Comparison of ENCODE assay signal across 9 cellular contexts in the genomic region with DNA sequence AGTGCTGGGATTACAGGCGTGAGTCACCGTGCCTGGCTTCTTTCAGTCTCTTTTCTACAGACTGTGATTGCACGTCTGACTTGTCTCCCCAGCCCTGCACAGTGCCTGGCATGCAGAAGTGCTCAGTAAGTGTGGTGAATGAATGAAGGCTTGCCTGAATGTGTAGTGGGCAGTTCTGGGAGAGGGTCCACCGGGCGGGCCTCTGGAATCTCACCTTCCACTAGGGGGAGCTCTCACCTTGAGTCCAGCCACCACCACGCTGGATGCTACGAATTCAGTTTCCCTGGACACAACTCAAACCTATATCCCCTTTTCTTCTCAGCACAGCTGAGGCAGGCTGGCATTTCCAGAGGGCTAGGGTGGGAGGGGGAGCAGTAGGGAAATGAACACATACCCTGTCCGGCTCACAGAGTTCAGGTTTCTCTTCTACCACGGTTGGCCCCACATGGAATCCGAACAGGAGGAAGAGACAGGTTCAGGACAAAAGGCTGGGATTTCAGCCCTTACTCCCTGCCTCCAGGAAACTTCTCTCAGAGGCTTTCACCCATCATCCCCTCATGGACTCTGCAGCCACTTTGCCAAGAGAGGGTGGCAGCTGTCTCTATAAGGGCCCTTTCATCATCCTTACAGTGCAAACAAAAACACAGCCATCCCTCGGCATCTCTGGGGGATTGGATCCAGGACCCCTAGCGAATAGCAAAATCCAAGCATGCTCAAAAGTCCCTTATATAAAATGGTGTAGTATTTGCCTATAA.
DNase-seq lines count a peak whose midpoint lies in the region; ATAC-seq and TF ChIP-seq lines count a peak whose summit lies in the region.
"Had no signal": no experiment of that assay in that cellular context is flagged by ENCODE, and none has a peak within 500 bp of the region (broad histone marks: within the 10 kb centered on the region; RNA-seq: fewer than 3 reads in every experiment).

No MANE protein-coding gene starts in this region.

- POLR2A ChIA-PET in HEK293 (lab: Yijun Ruan, JAX) = interaction anchor here (0.7 kb wide), 1 partner anchor 1699 kb away, joined by 6 read pairs; no protein-coding TSS in a partner anchor
- POLR2A ChIA-PET in RWPE1 (lab: Yijun Ruan, JAX; ENCODE audit: low non-redundant PET) = no interaction called here

- no peak overlapping the region for H3K4me2 ChIP-seq in DND-41 (ENCODE audit: insufficient read depth, low read length)

- peaks cover 14% of the 10 kb centered on the region for H3K27me3 ChIP-seq in DND-41 (ENCODE audit: insufficient read depth, low read length, poor library complexity)

- H3K27ac ChIP-seq in DND-41 (ENCODE audit: low read length) (no peak overlapping the region), HEK293 (ENCODE audit: extremely low read depth, low read depth, low read length) (no peak overlapping the region), RWPE1 (no peak overlapping the region), substantia nigra (ENCODE audit: low read depth, low read length, poor library complexity, severe bottlenecking) (no peak overlapping the region)

- H3K27me3 Mint-ChIP-seq in activated T-helper 2 cell treated with anti-CD3 and anti-CD28 coated beads, Interferon-gamma antibody, Interleukin-2, Interleukin-4, amounts not matched to agents 10 μg/mL and 5 μg/mL and 100 μg/mL, durations not matched to agents 14 hours and 24 hours and 36 hours (ENCODE audit: low read depth) = no peaks in the 10 kb centered on the region

- ATAC-seq in DND-41 (ENCODE audit: insufficient read depth, low read depth) = peak; percentile 65; the same call in 2 of the 3 replicates
- no peak for ATAC-seq in GM21723 (IDR thresholded peaks at IDR 0.05; ENCODE audit: unreplicated experiment)
- ATAC-seq in HG02610 (IDR thresholded peaks at IDR 0.05; ENCODE audit: unreplicated experiment) = no peak

- no peaks in the 10 kb centered on the region for H3K9me3 ChIP-seq in DND-41 (ENCODE audit: insufficient read depth, low read length, severe bottlenecking)
- no peaks in the 10 kb centered on the region for H3K9me3 ChIP-seq in HEK293 (ENCODE audit: control insufficient read depth, insufficient read depth, low read depth, low read length)

- H3K36me3 ChIP-seq in DND-41 (ENCODE audit: insufficient read depth, low read length) (no peaks in the 10 kb centered on the region), HEK293 (ENCODE audit: control insufficient read depth in 2 of 2, insufficient read depth in 1 of 2, low read length in 2 of 2) (no peaks in the 10 kb centered on the region)

- no peak overlapping the region for H3K27ac Mint-ChIP-seq in activated T-helper 2 cell treated with anti-CD3 and anti-CD28 coated beads, Interferon-gamma antibody, Interleukin-2, Interleukin-4, amounts not matched to agents 10 μg/mL and 5 μg/mL and 100 μg/mL, durations not matched to agents 14 hours and 24 hours and 36 hours
- H3K27ac Mint-ChIP-seq: T-helper 1 cell treated with Interleukin-12 subunit alpha and Interleukin-12 subunit beta and Interleukin-4 antibody, amounts not matched to agents 30 μg/mL and 1 μg/mL, for 36 hours had no signal

- intact Hi-C loops in activated T-helper 2 cell treated with anti-CD3 and anti-CD28 coated beads, Interferon-gamma antibody, Interleukin-2, Interleukin-4, amounts not matched to agents 10 μg/mL and 5 μg/mL and 100 μg/mL, durations not matched to agents 14 hours and 24 hours and 36 hours (cut with micrococcal nuclease) = no loop called here

- H4K20me1 ChIP-seq in DND-41 (ENCODE audit: insufficient read depth, low read length) = peaks cover 9% of the 10 kb centered on the region

- no peaks in the 10 kb centered on the region for H3K4me1 Mint-ChIP-seq in activated T-helper 2 cell treated with anti-CD3 and anti-CD28 coated beads, Interferon-gamma antibody, Interleukin-2, Interleukin-4, amounts not matched to agents 10 μg/mL and 5 μg/mL and 100 μg/mL, durations not matched to agents 14 hours and 24 hours and 36 hours (ENCODE audit: low read depth)

- TF ChIP-seq CTCF in DND-41 (IDR thresholded peaks at IDR 0.05; ENCODE audit: borderline replicate concordance, extremely low read depth, low read length, poor library complexity, severe bottlenecking) (peak; percentile 79), HEK293 (tag by site-specific recombination; IDR thresholded peaks at IDR 0.05) (peak; percentile 43), RWPE1 (conservative IDR thresholded peaks at IDR 0.05; ENCODE audit: low read depth) (peak; percentile 65)

- no peak overlapping the region for H3K4me3 Mint-ChIP-seq in activated T-helper 2 cell treated with anti-CD3 and anti-CD28 coated beads, Interferon-gamma antibody, Interleukin-2, Interleukin-4, amounts not matched to agents 10 μg/mL and 5 μg/mL and 100 μg/mL, durations not matched to agents 14 hours and 24 hours and 36 hours (ENCODE audit: low read depth)
- H3K4me3 Mint-ChIP-seq: T-helper 1 cell treated with Interleukin-12 subunit alpha and Interleukin-12 subunit beta and Interleukin-4 antibody, amounts not matched to agents 30 μg/mL and 1 μg/mL, for 36 hours had no signal

- no peak overlapping the region for H3K4me3 ChIP-seq in DND-41 (ENCODE audit: low read depth in 1 of 2, low read length in 2 of 2)
- H3K4me3 ChIP-seq in HEK293 (ENCODE audit: low read depth, low read length) = no peak overlapping the region

- H3K4me1 ChIP-seq in DND-41 (ENCODE audit: insufficient read depth, low read length) (no peaks in the 10 kb centered on the region), HEK293 (ENCODE audit: control insufficient read depth, insufficient read depth, low read length) (no peaks in the 10 kb centered on the region)

- CTCF ChIA-PET in HEK293 (lab: Yijun Ruan, JAX) (interaction anchor here (0.6 to 1.9 kb wide), 14 partner anchors 9 to 861 kb away, joined by 3 to 18 read pairs (median 4); no protein-coding TSS in a partner anchor), RWPE1 (lab: Yijun Ruan, JAX) (interaction anchor here (0.6 to 1.7 kb wide), 15 partner anchors 12 to 1953 kb away, joined by 3 to 9 read pairs (median 4); no protein-coding TSS in a partner anchor)

- H3K9ac ChIP-seq in DND-41 (ENCODE audit: low read depth, low read length) = no peak overlapping the region

- no peaks in the 10 kb centered on the region for H3K79me2 ChIP-seq in DND-41 (ENCODE audit: insufficient read depth, low read length)

- no peaks in the 10 kb centered on the region for H3K36me3 Mint-ChIP-seq in activated T-helper 2 cell treated with anti-CD3 and anti-CD28 coated beads, Interferon-gamma antibody, Interleukin-2, Interleukin-4, amounts not matched to agents 10 μg/mL and 5 μg/mL and 100 μg/mL, durations not matched to agents 14 hours and 24 hours and 36 hours (ENCODE audit: low read depth)

- no peaks in the 10 kb centered on the region for H3K9me3 Mint-ChIP-seq in activated T-helper 2 cell treated with anti-CD3 and anti-CD28 coated beads, Interferon-gamma antibody, Interleukin-2, Interleukin-4, amounts not matched to agents 10 μg/mL and 5 μg/mL and 100 μg/mL, durations not matched to agents 14 hours and 24 hours and 36 hours
- H3K9me3 Mint-ChIP-seq: T-helper 1 cell treated with Interleukin-12 subunit alpha and Interleukin-12 subunit beta and Interleukin-4 antibody, amounts not matched to agents 30 μg/mL and 1 μg/mL, for 36 hours had no signal

- H2AFZ ChIP-seq in DND-41 (ENCODE audit: low read depth, low read length) = no peak overlapping the region

- DNase-seq in DND-41 (peak; percentile 11), RWPE1 (ENCODE audit: low spot score) (peak; percentile 52), germinal center (ENCODE audit: low spot score) (peak; percentile 33), substantia nigra (lab: John Stamatoyannopoulos, UW) (no peak)
- no peak for DNase-seq in activated T-helper 2 cell treated with anti-CD3 and anti-CD28 coated beads, Interferon-gamma antibody, Interleukin-2, Interleukin-4, amounts not matched to agents 10 μg/mL and 5 μg/mL and 100 μg/mL, durations not matched to agents 14 hours and 24 hours and 36 hours (ENCODE audit: low spot score)

TF ChIP-seq in HEK293, 187 proteins besides CTCF, POLR2A, EP300 and RAD21:
- TF ChIP-seq ZSCAN23 (tag by site-specific recombination; IDR thresholded peaks at IDR 0.05) (no peak), ZNF747 (tag by site-specific recombination; IDR thresholded peaks at IDR 0.05) (no peak), ZNF654 (tag by site-specific recombination; IDR thresholded peaks at IDR 0.05; ENCODE audit: low read depth) (peak; percentile 45), ZNF223 (tag by site-specific recombination; IDR thresholded peaks at IDR 0.05) (no peak), TRIM28 (IDR thresholded peaks at IDR 0.05; ENCODE audit: borderline replicate concordance, low read length) (no peak), ZNF623 (tag by site-specific recombination; IDR thresholded peaks at IDR 0.05) (no peak), ZFP69B (tag by site-specific recombination; IDR thresholded peaks at IDR 0.05) (peak; percentile 29; the same call in 1 of the 2 replicates)

Comparison
In these comparisons a context has a peak if more than half of its experiments do, and no peak if none do; other contexts are left out.
1. DNase-seq: peak in DND-41 (single experiment), RWPE1 (single experiment) and germinal center (single experiment); none in substantia nigra (0 of 49) and activated T-helper 2 cell treated with anti-CD3 and anti-CD28 coated beads, Interferon-gamma antibody, Interleukin-2, Interleukin-4, amounts not matched to agents 10 μg/mL and 5 μg/mL and 100 μg/mL, durations not matched to agents 14 hours and 24 hours and 36 hours (single experiment).
2. Peak in every context shown above with its lines, with median percentiles within 50 percentile points of each other: CTCF ChIP-seq.